In the genomic region with DNA sequence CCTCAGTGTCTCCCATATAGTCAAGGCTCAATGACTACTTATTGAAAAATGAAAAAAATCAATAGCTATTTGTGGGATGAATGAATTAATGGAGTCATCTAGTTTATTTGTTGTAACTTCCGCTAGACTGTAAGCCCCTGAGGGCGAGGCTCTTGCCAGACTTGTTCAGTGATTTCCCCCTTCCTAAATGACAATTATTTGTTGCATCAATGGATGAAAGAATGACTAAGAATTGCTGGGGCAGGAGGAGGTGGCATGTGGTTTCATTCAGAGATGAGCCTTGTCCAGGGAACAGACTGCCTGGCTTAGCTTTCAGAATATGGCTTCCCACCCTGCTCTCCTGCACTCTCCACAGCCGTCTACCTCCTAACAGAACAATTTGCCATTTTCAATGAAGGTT, we compare ENCODE assay signal across 1 cellular context.
TF ChIP-seq lines count a peak whose summit lies in the region.

No MANE protein-coding gene starts in this region.

TF ChIP-seq in GM12878, 131 proteins besides CTCF, POLR2A, EP300 and RAD21:
- TF ChIP-seq KAT2A (conservative IDR thresholded peaks at IDR 0.05; ENCODE audit: control insufficient read depth, low read depth, low read length) (no peak), BHLHE40 (IDR thresholded peaks at IDR 0.05; ENCODE audit: borderline replicate concordance in 1 of 2, low read depth in 2 of 2, low read length in 1 of 2) (no peak), RBBP5 (conservative IDR thresholded peaks at IDR 0.05) (no peak)
- TF ChIP-seq, protein P1, sequence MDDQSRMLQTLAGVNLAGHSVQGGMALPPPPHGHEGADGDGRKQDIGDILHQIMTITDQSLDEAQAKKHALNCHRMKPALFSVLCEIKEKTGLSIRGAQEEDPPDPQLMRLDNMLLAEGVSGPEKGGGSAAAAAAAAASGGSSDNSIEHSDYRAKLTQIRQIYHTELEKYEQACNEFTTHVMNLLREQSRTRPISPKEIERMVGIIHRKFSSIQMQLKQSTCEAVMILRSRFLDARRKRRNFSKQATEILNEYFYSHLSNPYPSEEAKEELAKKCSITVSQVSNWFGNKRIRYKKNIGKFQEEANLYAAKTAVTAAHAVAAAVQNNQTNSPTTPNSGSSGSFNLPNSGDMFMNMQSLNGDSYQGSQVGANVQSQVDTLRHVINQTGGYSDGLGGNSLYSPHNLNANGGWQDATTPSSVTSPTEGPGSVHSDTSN (IDR thresholded peaks at IDR 0.05; ENCODE audit: insufficient replicate concordance, low read depth, low read length) = no peak
TF ChIP-seq in GM12878: peak in this region for 0.
